9 cellular contexts compared by ENCODE assay signal in genomic region chr6:30101423-30101938, GRCh38. TPM values are rescaled to one million over a fixed set of nuclear protein-coding genes. Genes with fewer than 3 reads are reported as not detected.
A peak's percentile ranks its signal among the peaks of the same experiment; 100 is the strongest.
DNase-seq lines count a peak whose midpoint lies in the region; ATAC-seq and TF ChIP-seq lines count a peak whose summit lies in the region.
"Had no signal": no experiment of that assay in that cellular context is flagged by ENCODE, and none has a peak within 500 bp of the region (broad histone marks: within the 10 kb centered on the region; RNA-seq: fewer than 3 reads in every experiment).

No MANE protein-coding gene starts in this region.

- intact Hi-C loops in CD4-positive, alpha-beta T cell (cut with DNase I, micrococcal nuclease), result loop anchor here in 1 of 2 experiments (5.0 kb wide), 1 partner anchor 296 kb away; no protein-coding TSS in a partner anchor
- intact Hi-C loops in vagina (cut with DNase I), result no loop called here

- no peak for DNase-seq in CD4-positive, alpha-beta T cell
- peak; percentile 22 for DNase-seq in NCI-H226
- no peak for DNase-seq in choroid plexus epithelial cell (ENCODE audit: low read depth)
- DNase-seq in mesendoderm, result no peak
- no peak for DNase-seq in vagina (ENCODE audit: extremely low spot score in 2 of 2)
- DNase-seq in effector CD8-positive, alpha-beta T cell (lab: John Stamatoyannopoulos, UW), result no peak

- H3K9me3 ChIP-seq in CD4-positive, alpha-beta T cell (ENCODE audit: control insufficient read depth, low read length), result no peaks in the 10 kb centered on the region
- no peaks in the 10 kb centered on the region for H3K9me3 ChIP-seq in vagina

- H3K4me1 Mint-ChIP-seq in CD4-positive, alpha-beta T cell (ENCODE audit: low read depth), result peaks cover 59% of the 10 kb centered on the region

- H2BK120ac ChIP-seq in mesendoderm (ENCODE audit: low read depth, low read length), result no peak overlapping the region

- POLR2A ChIA-PET in CD4-positive, alpha-beta T cell (lab: Charles Lee), result interaction anchor here (1.0 to 1.7 kb wide), 5 partner anchors 27 to 395 kb away, joined by 3 to 17 read pairs (median 7); partner anchors contain the start of genes POLR1H, PPP1R11 and RNF39

- H3K9ac ChIP-seq in mesendoderm (ENCODE audit: low read length), result no peak overlapping the region

- no peak for TF ChIP-seq CTCF in CD4-positive, alpha-beta T cell (IDR thresholded peaks at IDR 0.05)
- no peak for TF ChIP-seq CTCF in choroid plexus epithelial cell (conservative IDR thresholded peaks at IDR 0.05; ENCODE audit: low read depth, low read length)
- no peak for TF ChIP-seq CTCF in vagina (IDR thresholded peaks at IDR 0.05)

- TF ChIP-seq POLR2A in vagina (IDR thresholded peaks at IDR 0.05), result no peak

- no CpG with 5 or more reads among the region's 13 CpGs for WGBS in mesendoderm (ENCODE audit: extremely low coverage, insufficient coverage, low lambda C conversion rate)

- peak overlapping the region; percentile 52 for H3K4me3 ChIP-seq in choroid plexus epithelial cell (ENCODE audit: low read depth, low read length)
- H3K4me3 ChIP-seq in mesendoderm (ENCODE audit: low read length), result no peak overlapping the region
- peak overlapping the region; percentile 38 to 41 for H3K4me3 ChIP-seq in vagina

- peak overlapping the region; percentile 62 for H3K27ac Mint-ChIP-seq in CD4-positive, alpha-beta T cell

- H3K27ac ChIP-seq in CD4-positive, alpha-beta T cell (ENCODE audit: low read depth, low read length), result no peak overlapping the region
- H3K27ac ChIP-seq in mesendoderm (ENCODE audit: low read depth, low read length), result no peak overlapping the region
- peak overlapping the region; percentile 44 for H3K27ac ChIP-seq in vagina

- peaks cover 64% of the 10 kb centered on the region for H3K27me3 Mint-ChIP-seq in CD4-positive, alpha-beta T cell

- H3K4me2 ChIP-seq in mesendoderm (ENCODE audit: low read length), result peak overlapping the region; percentile 53

- no peak overlapping the region for H4K5ac ChIP-seq in mesendoderm (ENCODE audit: low read length)

- H3K23ac ChIP-seq in mesendoderm (ENCODE audit: low read length), result no peak overlapping the region

- H3K36me3 ChIP-seq in mesendoderm (ENCODE audit: control insufficient read depth, insufficient read depth, low read length) (no peaks in the 10 kb centered on the region), vagina (no peaks in the 10 kb centered on the region)

- peaks cover 14% of the 10 kb centered on the region for H3K27me3 ChIP-seq in CD4-positive, alpha-beta T cell (ENCODE audit: control insufficient read depth, insufficient read depth, low read length)
- H3K27me3 ChIP-seq in mesendoderm (ENCODE audit: insufficient read depth, low read length, poor library complexity) (peaks cover 33% of the 10 kb centered on the region), vagina (no peaks in the 10 kb centered on the region)

- no peak overlapping the region for H2BK15ac ChIP-seq in mesendoderm (replicated peaks; ENCODE audit: low read depth)

- H3K4me1 ChIP-seq in mesendoderm (ENCODE audit: control insufficient read depth, low read depth, low read length), result no peaks in the 10 kb centered on the region
- peaks cover 27% of the 10 kb centered on the region for H3K4me1 ChIP-seq in vagina

- no peak overlapping the region for H3K18ac ChIP-seq in mesendoderm (ENCODE audit: low read length)

- H3K56ac ChIP-seq in mesendoderm (ENCODE audit: low read length), result no peak overlapping the region

- H3K36me3 Mint-ChIP-seq in CD4-positive, alpha-beta T cell (ENCODE audit: low read depth), result no peaks in the 10 kb centered on the region

- H4K8ac ChIP-seq in mesendoderm (ENCODE audit: low read depth, low read length), result no peak overlapping the region

- no peaks in the 10 kb centered on the region for H3K9me3 Mint-ChIP-seq in CD4-positive, alpha-beta T cell

- H2AK5ac ChIP-seq in mesendoderm (ENCODE audit: low read length), result no peak overlapping the region

- H2BK5ac ChIP-seq in mesendoderm (ENCODE audit: low read length), result no peak overlapping the region

- no peaks in the 10 kb centered on the region for H3K79me2 ChIP-seq in mesendoderm (ENCODE audit: control insufficient read depth, insufficient read depth, low read length)

- no peaks in the 10 kb centered on the region for H3K79me1 ChIP-seq in mesendoderm (ENCODE audit: low read length)

- H3K4ac ChIP-seq in mesendoderm (ENCODE audit: low read depth, low read length), result no peak overlapping the region

- peak overlapping the region; percentile 89 for H3K4me3 Mint-ChIP-seq in CD4-positive, alpha-beta T cell

- CTCF ChIA-PET in CD4-positive, alpha-beta T cell (lab: Charles Lee), result interaction anchor here (1.2 to 5.5 kb wide), 2 partner anchors 31 to 38 kb away, joined by 3 to 198 read pairs; partner anchors contain the start of gene TRIM40

- ATAC-seq in CD4-positive, alpha-beta T cell (ENCODE audit: poor library complexity), result no peak
- ATAC-seq in HG02973 (IDR thresholded peaks at IDR 0.05; ENCODE audit: unreplicated experiment), result no peak
- no peak for ATAC-seq in GM21515 (IDR thresholded peaks at IDR 0.05; ENCODE audit: unreplicated experiment)

RNA-seq across cellular contexts. Expression of gene TRIM31, which starts 11.4 kb away (rescaled TPM):
- total RNA-seq in CD4-positive, alpha-beta T cell, result not detected
- not detected for polyA plus RNA-seq in mesendoderm (2013, experiment 1 of 2)
- polyA plus RNA-seq in mesendoderm (2013, experiment 2 of 2), result not detected
- total RNA-seq in vagina, result not detected
- total RNA-seq: frontal cortex had no signal

RNA-seq across cellular contexts. Expression of gene RNF39, which starts 25.9 kb away (rescaled TPM):
- total RNA-seq in CD4-positive, alpha-beta T cell, result not detected
- polyA plus RNA-seq in mesendoderm (2013, experiment 1 of 2), result 0.13 TPM
- polyA plus RNA-seq in mesendoderm (2013, experiment 2 of 2), result 0.13 TPM
- total RNA-seq in vagina, result 18.2 TPM
- total RNA-seq: frontal cortex had no signal

RNA-seq across cellular contexts. Expression of gene TRIM40, which starts 34.5 kb away (rescaled TPM):
- not detected for total RNA-seq in CD4-positive, alpha-beta T cell
- not detected for polyA plus RNA-seq in mesendoderm (2013, experiment 1 of 2)
- polyA plus RNA-seq in mesendoderm (2013, experiment 2 of 2), result not detected
- total RNA-seq in vagina, result not detected
- total RNA-seq: frontal cortex had no signal

RNA-seq across cellular contexts. Expression of gene PPP1R11, which starts 34.5 kb away (rescaled TPM):
- 10 to 100 TPM; 28.3 to 28.6 TPM for total RNA-seq in CD4-positive, alpha-beta T cell
- polyA plus RNA-seq in mesendoderm (2013, experiment 1 of 2), result 35.2 TPM
- 33.4 TPM for polyA plus RNA-seq in mesendoderm (2013, experiment 2 of 2)
- 19.6 TPM for total RNA-seq in vagina

RNA-seq across cellular contexts. Expression of gene POLR1H, which starts 40.4 kb away (rescaled TPM):
- total RNA-seq in CD4-positive, alpha-beta T cell, result 10 to 100 TPM; 36.5 to 39.4 TPM
- 69.5 TPM for polyA plus RNA-seq in mesendoderm (2013, experiment 1 of 2)
- 68.9 TPM for polyA plus RNA-seq in mesendoderm (2013, experiment 2 of 2)
- 31.2 TPM for total RNA-seq in vagina

Comparison
In these comparisons a context has a peak if more than half of its experiments do, and no peak if none do; other contexts are left out.
1. RNA of gene RNF39, which starts 25.9 kb away (total RNA-seq): 18.2 TPM in vagina (single experiment); not detected in CD4-positive, alpha-beta T cell; every median in the first group is over 10 times any median in the second.